Comparison of ENCODE assay signal across 1 cellular context in the genomic region with DNA sequence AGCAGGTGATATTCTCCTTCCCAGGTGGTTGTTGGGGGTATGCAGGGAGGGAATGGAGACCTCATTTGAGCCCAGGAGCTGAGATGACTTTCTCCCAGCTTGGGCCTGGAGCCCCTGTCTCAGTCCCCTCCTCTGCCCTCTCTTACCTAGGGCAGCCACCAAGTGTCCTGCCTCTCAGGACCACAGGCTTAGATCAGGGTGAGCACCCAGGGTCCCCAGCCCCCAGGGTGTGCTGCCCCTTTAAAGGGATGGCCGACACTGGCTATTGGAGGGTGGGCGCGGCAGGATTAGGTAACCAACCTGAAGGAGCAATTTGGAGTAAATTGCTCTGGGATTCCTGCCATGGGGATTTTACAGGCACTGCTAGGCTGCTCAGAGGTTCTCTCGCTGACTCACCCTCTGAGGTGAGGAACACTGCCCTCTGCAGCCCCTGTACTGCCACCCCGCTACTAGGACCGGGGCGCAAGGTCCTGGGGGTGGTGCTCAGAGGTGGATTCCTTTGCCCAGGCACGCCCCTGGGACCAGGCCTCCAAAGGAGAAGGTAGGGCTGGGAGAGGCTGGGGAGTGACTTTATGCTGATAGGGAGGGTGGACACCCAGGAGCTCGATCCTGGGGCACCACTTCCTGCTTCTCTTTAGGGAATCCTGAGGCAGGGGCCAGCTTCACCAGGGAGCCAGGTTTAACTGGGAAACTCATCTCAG.
A peak's percentile ranks its signal among the peaks of the same experiment; 100 is the strongest.
TF ChIP-seq lines count a peak whose summit lies in the region.

No MANE protein-coding gene starts in this region.

TF ChIP-seq in K562, 482 proteins besides CTCF, POLR2A, EP300 and RAD21 (continued from another document and continues in another):
- TF ChIP-seq, protein P1, sequence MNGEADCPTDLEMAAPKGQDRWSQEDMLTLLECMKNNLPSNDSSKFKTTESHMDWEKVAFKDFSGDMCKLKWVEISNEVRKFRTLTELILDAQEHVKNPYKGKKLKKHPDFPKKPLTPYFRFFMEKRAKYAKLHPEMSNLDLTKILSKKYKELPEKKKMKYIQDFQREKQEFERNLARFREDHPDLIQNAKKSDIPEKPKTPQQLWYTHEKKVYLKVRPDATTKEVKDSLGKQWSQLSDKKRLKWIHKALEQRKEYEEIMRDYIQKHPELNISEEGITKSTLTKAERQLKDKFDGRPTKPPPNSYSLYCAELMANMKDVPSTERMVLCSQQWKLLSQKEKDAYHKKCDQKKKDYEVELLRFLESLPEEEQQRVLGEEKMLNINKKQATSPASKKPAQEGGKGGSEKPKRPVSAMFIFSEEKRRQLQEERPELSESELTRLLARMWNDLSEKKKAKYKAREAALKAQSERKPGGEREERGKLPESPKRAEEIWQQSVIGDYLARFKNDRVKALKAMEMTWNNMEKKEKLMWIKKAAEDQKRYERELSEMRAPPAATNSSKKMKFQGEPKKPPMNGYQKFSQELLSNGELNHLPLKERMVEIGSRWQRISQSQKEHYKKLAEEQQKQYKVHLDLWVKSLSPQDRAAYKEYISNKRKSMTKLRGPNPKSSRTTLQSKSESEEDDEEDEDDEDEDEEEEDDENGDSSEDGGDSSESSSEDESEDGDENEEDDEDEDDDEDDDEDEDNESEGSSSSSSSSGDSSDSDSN (IDR thresholded peaks at IDR 0.05; ENCODE audit: borderline replicate concordance in 1 of 2, low read depth in 2 of 2, low read length in 2 of 2), result no peak
- TF ChIP-seq ZNF586 (CRISPR knock-in tag; conservative IDR thresholded peaks at IDR 0.05), result no peak
- no peak for TF ChIP-seq HNRNPL (IDR thresholded peaks at IDR 0.05; ENCODE audit: low read depth, low read length)
- no peak for TF ChIP-seq HMGN3 (IDR thresholded peaks at IDR 0.05; ENCODE audit: borderline replicate concordance, extremely low read depth, insufficient read length, low read depth, low read length)
- TF ChIP-seq TBL1XR1 (IDR thresholded peaks at IDR 0.05; ENCODE audit: low read length in 2 of 2), result no peak
- TF ChIP-seq, protein P2, sequence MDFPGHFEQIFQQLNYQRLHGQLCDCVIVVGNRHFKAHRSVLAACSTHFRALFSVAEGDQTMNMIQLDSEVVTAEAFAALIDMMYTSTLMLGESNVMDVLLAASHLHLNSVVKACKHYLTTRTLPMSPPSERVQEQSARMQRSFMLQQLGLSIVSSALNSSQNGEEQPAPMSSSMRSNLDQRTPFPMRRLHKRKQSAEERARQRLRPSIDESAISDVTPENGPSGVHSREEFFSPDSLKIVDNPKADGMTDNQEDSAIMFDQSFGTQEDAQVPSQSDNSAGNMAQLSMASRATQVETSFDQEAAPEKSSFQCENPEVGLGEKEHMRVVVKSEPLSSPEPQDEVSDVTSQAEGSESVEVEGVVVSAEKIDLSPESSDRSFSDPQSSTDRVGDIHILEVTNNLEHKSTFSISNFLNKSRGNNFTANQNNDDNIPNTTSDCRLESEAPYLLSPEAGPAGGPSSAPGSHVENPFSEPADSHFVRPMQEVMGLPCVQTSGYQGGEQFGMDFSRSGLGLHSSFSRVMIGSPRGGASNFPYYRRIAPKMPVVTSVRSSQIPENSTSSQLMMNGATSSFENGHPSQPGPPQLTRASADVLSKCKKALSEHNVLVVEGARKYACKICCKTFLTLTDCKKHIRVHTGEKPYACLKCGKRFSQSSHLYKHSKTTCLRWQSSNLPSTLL (IDR thresholded peaks at IDR 0.05), result no peak
- no peak for TF ChIP-seq PHF8 (IDR thresholded peaks at IDR 0.05; ENCODE audit: borderline replicate concordance, low read length)
- TF ChIP-seq EGR1 (conservative IDR thresholded peaks at IDR 0.05), result peak; percentile 18; the same call in 1 of the 2 replicates
- no peak for TF ChIP-seq LARP7 (IDR thresholded peaks at IDR 0.05)
- TF ChIP-seq, protein P3, sequence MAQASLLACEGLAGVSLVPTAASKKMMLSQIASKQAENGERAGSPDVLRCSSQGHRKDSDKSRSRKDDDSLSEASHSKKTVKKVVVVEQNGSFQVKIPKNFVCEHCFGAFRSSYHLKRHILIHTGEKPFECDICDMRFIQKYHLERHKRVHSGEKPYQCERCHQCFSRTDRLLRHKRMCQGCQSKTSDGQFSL (CRISPR knock-in tag; IDR thresholded peaks at IDR 0.05), result no peak
- TF ChIP-seq, protein P3 (tag; IDR thresholded peaks at IDR 0.05), result no peak
- TF ChIP-seq NCOA1 (IDR thresholded peaks at IDR 0.05; ENCODE audit: low read depth), result no peak
- TF ChIP-seq, protein P4, sequence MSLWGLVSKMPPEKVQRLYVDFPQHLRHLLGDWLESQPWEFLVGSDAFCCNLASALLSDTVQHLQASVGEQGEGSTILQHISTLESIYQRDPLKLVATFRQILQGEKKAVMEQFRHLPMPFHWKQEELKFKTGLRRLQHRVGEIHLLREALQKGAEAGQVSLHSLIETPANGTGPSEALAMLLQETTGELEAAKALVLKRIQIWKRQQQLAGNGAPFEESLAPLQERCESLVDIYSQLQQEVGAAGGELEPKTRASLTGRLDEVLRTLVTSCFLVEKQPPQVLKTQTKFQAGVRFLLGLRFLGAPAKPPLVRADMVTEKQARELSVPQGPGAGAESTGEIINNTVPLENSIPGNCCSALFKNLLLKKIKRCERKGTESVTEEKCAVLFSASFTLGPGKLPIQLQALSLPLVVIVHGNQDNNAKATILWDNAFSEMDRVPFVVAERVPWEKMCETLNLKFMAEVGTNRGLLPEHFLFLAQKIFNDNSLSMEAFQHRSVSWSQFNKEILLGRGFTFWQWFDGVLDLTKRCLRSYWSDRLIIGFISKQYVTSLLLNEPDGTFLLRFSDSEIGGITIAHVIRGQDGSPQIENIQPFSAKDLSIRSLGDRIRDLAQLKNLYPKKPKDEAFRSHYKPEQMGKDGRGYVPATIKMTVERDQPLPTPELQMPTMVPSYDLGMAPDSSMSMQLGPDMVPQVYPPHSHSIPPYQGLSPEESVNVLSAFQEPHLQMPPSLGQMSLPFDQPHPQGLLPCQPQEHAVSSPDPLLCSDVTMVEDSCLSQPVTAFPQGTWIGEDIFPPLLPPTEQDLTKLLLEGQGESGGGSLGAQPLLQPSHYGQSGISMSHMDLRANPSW (CRISPR knock-in tag; IDR thresholded peaks at IDR 0.05), result no peak
- TF ChIP-seq ZNF174 (CRISPR knock-in tag; IDR thresholded peaks at IDR 0.05), result no peak
- TF ChIP-seq SIRT6 (IDR thresholded peaks at IDR 0.05; ENCODE audit: low read depth, low read length), result no peak
- no peak for TF ChIP-seq PHB2 (IDR thresholded peaks at IDR 0.05; ENCODE audit: low read depth)
- TF ChIP-seq, protein P5, sequence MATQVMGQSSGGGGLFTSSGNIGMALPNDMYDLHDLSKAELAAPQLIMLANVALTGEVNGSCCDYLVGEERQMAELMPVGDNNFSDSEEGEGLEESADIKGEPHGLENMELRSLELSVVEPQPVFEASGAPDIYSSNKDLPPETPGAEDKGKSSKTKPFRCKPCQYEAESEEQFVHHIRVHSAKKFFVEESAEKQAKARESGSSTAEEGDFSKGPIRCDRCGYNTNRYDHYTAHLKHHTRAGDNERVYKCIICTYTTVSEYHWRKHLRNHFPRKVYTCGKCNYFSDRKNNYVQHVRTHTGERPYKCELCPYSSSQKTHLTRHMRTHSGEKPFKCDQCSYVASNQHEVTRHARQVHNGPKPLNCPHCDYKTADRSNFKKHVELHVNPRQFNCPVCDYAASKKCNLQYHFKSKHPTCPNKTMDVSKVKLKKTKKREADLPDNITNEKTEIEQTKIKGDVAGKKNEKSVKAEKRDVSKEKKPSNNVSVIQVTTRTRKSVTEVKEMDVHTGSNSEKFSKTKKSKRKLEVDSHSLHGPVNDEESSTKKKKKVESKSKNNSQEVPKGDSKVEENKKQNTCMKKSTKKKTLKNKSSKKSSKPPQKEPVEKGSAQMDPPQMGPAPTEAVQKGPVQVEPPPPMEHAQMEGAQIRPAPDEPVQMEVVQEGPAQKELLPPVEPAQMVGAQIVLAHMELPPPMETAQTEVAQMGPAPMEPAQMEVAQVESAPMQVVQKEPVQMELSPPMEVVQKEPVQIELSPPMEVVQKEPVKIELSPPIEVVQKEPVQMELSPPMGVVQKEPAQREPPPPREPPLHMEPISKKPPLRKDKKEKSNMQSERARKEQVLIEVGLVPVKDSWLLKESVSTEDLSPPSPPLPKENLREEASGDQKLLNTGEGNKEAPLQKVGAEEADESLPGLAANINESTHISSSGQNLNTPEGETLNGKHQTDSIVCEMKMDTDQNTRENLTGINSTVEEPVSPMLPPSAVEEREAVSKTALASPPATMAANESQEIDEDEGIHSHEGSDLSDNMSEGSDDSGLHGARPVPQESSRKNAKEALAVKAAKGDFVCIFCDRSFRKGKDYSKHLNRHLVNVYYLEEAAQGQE (CRISPR knock-in tag; IDR thresholded peaks at IDR 0.05; ENCODE audit: low read depth), result no peak
- TF ChIP-seq BRD9 (IDR thresholded peaks at IDR 0.05; ENCODE audit: low read depth, partially characterized antibody), result no peak
- TF ChIP-seq MBD2 (IDR thresholded peaks at IDR 0.05; ENCODE audit: borderline replicate concordance, low read depth), result no peak
- TF ChIP-seq MED1 (CRISPR knock-in tag; IDR thresholded peaks at IDR 0.05; ENCODE audit: borderline replicate concordance), result no peak
- TF ChIP-seq, protein P6, sequence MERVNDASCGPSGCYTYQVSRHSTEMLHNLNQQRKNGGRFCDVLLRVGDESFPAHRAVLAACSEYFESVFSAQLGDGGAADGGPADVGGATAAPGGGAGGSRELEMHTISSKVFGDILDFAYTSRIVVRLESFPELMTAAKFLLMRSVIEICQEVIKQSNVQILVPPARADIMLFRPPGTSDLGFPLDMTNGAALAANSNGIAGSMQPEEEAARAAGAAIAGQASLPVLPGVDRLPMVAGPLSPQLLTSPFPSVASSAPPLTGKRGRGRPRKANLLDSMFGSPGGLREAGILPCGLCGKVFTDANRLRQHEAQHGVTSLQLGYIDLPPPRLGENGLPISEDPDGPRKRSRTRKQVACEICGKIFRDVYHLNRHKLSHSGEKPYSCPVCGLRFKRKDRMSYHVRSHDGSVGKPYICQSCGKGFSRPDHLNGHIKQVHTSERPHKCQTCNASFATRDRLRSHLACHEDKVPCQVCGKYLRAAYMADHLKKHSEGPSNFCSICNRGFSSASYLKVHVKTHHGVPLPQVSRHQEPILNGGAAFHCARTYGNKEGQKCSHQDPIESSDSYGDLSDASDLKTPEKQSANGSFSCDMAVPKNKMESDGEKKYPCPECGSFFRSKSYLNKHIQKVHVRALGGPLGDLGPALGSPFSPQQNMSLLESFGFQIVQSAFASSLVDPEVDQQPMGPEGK (CRISPR knock-in tag; IDR thresholded peaks at IDR 0.05; ENCODE audit: borderline replicate concordance), result no peak
- TF ChIP-seq, protein P7, sequence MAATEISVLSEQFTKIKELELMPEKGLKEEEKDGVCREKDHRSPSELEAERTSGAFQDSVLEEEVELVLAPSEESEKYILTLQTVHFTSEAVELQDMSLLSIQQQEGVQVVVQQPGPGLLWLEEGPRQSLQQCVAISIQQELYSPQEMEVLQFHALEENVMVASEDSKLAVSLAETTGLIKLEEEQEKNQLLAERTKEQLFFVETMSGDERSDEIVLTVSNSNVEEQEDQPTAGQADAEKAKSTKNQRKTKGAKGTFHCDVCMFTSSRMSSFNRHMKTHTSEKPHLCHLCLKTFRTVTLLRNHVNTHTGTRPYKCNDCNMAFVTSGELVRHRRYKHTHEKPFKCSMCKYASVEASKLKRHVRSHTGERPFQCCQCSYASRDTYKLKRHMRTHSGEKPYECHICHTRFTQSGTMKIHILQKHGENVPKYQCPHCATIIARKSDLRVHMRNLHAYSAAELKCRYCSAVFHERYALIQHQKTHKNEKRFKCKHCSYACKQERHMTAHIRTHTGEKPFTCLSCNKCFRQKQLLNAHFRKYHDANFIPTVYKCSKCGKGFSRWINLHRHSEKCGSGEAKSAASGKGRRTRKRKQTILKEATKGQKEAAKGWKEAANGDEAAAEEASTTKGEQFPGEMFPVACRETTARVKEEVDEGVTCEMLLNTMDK (IDR thresholded peaks at IDR 0.05; ENCODE audit: borderline replicate concordance, insufficient read depth, low read depth, low read length, poor library complexity, severe bottlenecking), result peak; percentile 94
- TF ChIP-seq BCOR (IDR thresholded peaks at IDR 0.05), result no peak
- no peak for TF ChIP-seq GATAD2B (IDR thresholded peaks at IDR 0.05; ENCODE audit: borderline replicate concordance)
- no peak for TF ChIP-seq TAF7 (tag; IDR thresholded peaks at IDR 0.05)
- peak; percentile 69; the same call in 1 of the 2 replicates for TF ChIP-seq CTBP1 (IDR thresholded peaks at IDR 0.05; ENCODE audit: borderline replicate concordance)
- TF ChIP-seq, protein P8, sequence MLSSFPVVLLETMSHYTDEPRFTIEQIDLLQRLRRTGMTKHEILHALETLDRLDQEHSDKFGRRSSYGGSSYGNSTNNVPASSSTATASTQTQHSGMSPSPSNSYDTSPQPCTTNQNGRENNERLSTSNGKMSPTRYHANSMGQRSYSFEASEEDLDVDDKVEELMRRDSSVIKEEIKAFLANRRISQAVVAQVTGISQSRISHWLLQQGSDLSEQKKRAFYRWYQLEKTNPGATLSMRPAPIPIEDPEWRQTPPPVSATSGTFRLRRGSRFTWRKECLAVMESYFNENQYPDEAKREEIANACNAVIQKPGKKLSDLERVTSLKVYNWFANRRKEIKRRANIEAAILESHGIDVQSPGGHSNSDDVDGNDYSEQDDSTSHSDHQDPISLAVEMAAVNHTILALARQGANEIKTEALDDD (IDR thresholded peaks at IDR 0.05), result no peak
- TF ChIP-seq ZBTB8A (IDR thresholded peaks at IDR 0.05; ENCODE audit: partially characterized antibody), result no peak
- peak; percentile 55 for TF ChIP-seq ARID1B (IDR thresholded peaks at IDR 0.05)
- no peak for TF ChIP-seq ZNF24 (IDR thresholded peaks at IDR 0.05)
- no peak for TF ChIP-seq CBFA2T2 (conservative IDR thresholded peaks at IDR 0.05)
- TF ChIP-seq ZNF263 (CRISPR knock-in tag; IDR thresholded peaks at IDR 0.05; ENCODE audit: borderline replicate concordance), result no peak
- TF ChIP-seq PTTG1 (tag; IDR thresholded peaks at IDR 0.05; ENCODE audit: low read depth), result no peak
- TF ChIP-seq ARHGAP35 (IDR thresholded peaks at IDR 0.05; ENCODE audit: partially characterized antibody), result no peak
- TF ChIP-seq ZNF197 (CRISPR knock-in tag; IDR thresholded peaks at IDR 0.05; ENCODE audit: low read depth), result no peak
- no peak for TF ChIP-seq ZNF778 (CRISPR knock-in tag; IDR thresholded peaks at IDR 0.05)
- no peak for TF ChIP-seq CAMTA2 (CRISPR knock-in tag; conservative IDR thresholded peaks at IDR 0.05)
- no peak for TF ChIP-seq ZNF124 (CRISPR knock-in tag; IDR thresholded peaks at IDR 0.05)
- TF ChIP-seq CREM (IDR thresholded peaks at IDR 0.05; ENCODE audit: low read depth), result peak; percentile 40; the same call in 1 of the 2 replicates
- no peak for TF ChIP-seq NUFIP1 (IDR thresholded peaks at IDR 0.05; ENCODE audit: partially characterized antibody)
- TF ChIP-seq POU5F1 (IDR thresholded peaks at IDR 0.05; ENCODE audit: borderline replicate concordance, low read depth, low read length, partially characterized antibody), result no peak
